ENCODE assay signal across 1 cellular context in genomic region chr20:3679749-3680700, GRCh38.
A peak's percentile ranks its signal among the peaks of the same experiment; 100 is the strongest.
TF ChIP-seq lines count a peak whose summit lies in the region.

No MANE protein-coding gene starts in this region.

TF ChIP-seq in HepG2, 621 proteins besides CTCF, POLR2A, EP300 and RAD21:
- TF ChIP-seq ZFP36 (IDR thresholded peaks at IDR 0.05; ENCODE audit: borderline replicate concordance, low read depth, low read length, partially characterized antibody) (peak; percentile 8), ZNF430 (CRISPR knock-in tag; IDR thresholded peaks at IDR 0.05) (no peak), TEAD3 (CRISPR knock-in tag; optimal IDR thresholded peaks at IDR 0.05; ENCODE audit: borderline replicate concordance) (peak; percentile 20)
